Comparison of ENCODE assay signal across 2 cellular contexts in the genomic region with DNA sequence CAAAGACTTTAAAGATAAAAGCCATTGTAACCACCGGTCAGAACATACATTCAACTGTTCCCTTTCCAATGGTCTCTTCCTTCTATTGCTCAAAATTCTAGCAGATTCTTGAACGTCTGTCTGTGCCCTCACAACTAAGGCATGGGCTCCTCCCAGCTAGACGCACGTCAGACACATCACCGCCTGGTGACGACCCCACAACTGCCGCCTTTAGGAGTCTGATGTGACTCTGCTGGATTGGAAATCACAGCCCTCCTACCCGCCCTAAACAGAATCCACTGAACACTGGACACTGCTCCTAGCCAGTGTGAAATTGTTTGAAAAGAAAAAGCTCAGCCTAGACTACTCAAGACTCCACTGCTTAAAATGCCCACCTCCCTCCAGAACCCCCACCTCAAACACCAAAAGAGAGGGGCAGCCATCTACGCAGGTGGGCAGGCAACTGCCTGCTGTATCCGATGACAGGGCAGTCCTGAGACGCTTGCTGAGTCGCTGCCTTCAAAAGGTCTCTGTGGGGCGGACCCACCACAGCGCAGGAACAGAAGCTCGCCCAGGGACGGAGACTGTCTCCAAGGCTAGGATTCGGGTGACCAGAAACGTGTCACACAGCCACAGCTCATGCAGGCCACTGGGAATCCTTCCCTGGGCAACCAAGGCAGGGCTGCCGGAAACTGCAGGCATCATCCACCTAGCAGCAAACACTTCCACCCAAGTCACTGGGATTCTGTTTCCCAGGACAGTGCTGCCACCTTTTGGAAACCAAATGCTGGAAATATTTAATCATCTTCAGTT.
TF ChIP-seq lines count a peak whose summit lies in the region.

No MANE protein-coding gene starts in this region.

TF ChIP-seq in Ishikawa, 13 proteins besides CTCF, POLR2A, EP300 and RAD21 (continued from another document):
- TF ChIP-seq TEAD4 (IDR thresholded peaks at IDR 0.05) (no peak), TCF12 (IDR thresholded peaks at IDR 0.05; ENCODE audit: low read depth) (no peak), MAX (IDR thresholded peaks at IDR 0.05) (no peak), CREB1 (IDR thresholded peaks at IDR 0.05; ENCODE audit: low read depth) (no peak), NFIC (IDR thresholded peaks at IDR 0.05) (no peak), CEBPB (IDR thresholded peaks at IDR 0.05) (no peak), FOXM1 (IDR thresholded peaks at IDR 0.05; ENCODE audit: borderline replicate concordance, low read depth) (no peak), TAF1 (IDR thresholded peaks at IDR 0.05; ENCODE audit: low read depth) (no peak), YY1 (IDR thresholded peaks at IDR 0.05; ENCODE audit: low read depth) (no peak), ZBTB7A (IDR thresholded peaks at IDR 0.05; ENCODE audit: low read depth) (no peak)
- TF ChIP-seq, protein P1, sequence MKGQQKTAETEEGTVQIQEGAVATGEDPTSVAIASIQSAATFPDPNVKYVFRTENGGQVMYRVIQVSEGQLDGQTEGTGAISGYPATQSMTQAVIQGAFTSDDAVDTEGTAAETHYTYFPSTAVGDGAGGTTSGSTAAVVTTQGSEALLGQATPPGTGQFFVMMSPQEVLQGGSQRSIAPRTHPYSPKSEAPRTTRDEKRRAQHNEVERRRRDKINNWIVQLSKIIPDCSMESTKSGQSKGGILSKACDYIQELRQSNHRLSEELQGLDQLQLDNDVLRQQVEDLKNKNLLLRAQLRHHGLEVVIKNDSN (IDR thresholded peaks at IDR 0.05), result no peak

TF ChIP-seq in liver, 16 proteins besides CTCF, POLR2A, EP300 and RAD21 (continued from another document):
- TF ChIP-seq REST (IDR thresholded peaks at IDR 0.05), result no peak
- TF ChIP-seq YY1 (IDR thresholded peaks at IDR 0.05), result no peak
- no peak for TF ChIP-seq HNF4A (conservative IDR thresholded peaks at IDR 0.05)
- no peak for TF ChIP-seq FOXA2 (IDR thresholded peaks at IDR 0.05)
- TF ChIP-seq GABPA (IDR thresholded peaks at IDR 0.05 in 1 of 2, conservative IDR thresholded peaks at IDR 0.05 in 1 of 2), result no peak
- TF ChIP-seq, protein P2, sequence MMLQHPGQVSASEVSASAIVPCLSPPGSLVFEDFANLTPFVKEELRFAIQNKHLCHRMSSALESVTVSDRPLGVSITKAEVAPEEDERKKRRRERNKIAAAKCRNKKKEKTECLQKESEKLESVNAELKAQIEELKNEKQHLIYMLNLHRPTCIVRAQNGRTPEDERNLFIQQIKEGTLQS (IDR thresholded peaks at IDR 0.05), result no peak
- TF ChIP-seq JUND (IDR thresholded peaks at IDR 0.05), result no peak
- TF ChIP-seq FOXA1 (IDR thresholded peaks at IDR 0.05), result no peak
- TF ChIP-seq, protein P3, sequence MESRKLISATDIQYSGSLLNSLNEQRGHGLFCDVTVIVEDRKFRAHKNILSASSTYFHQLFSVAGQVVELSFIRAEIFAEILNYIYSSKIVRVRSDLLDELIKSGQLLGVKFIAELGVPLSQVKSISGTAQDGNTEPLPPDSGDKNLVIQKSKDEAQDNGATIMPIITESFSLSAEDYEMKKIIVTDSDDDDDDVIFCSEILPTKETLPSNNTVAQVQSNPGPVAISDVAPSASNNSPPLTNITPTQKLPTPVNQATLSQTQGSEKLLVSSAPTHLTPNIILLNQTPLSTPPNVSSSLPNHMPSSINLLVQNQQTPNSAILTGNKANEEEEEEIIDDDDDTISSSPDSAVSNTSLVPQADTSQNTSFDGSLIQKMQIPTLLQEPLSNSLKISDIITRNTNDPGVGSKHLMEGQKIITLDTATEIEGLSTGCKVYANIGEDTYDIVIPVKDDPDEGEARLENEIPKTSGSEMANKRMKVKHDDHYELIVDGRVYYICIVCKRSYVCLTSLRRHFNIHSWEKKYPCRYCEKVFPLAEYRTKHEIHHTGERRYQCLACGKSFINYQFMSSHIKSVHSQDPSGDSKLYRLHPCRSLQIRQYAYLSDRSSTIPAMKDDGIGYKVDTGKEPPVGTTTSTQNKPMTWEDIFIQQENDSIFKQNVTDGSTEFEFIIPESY (IDR thresholded peaks at IDR 0.05), result no peak
- no peak for TF ChIP-seq HNF4G (IDR thresholded peaks at IDR 0.05)
- TF ChIP-seq SP1 (IDR thresholded peaks at IDR 0.05), result no peak
- TF ChIP-seq RXRA (IDR thresholded peaks at IDR 0.05), result no peak
